ENCODE assay signal across 1 cellular context in genomic region chr1:53615101-53615500, GRCh38.
TF ChIP-seq lines count a peak whose summit lies in the region.

No MANE protein-coding gene starts in this region.

TF ChIP-seq in HepG2, 621 proteins besides CTCF, POLR2A, EP300 and RAD21 (continued from another document):
- TF ChIP-seq ZNF687 (CRISPR knock-in tag; IDR thresholded peaks at IDR 0.05) (no peak), ZNF646 (CRISPR knock-in tag; IDR thresholded peaks at IDR 0.05) (no peak), ZNF263 (CRISPR knock-in tag; IDR thresholded peaks at IDR 0.05) (no peak), AKNA (CRISPR knock-in tag; IDR thresholded peaks at IDR 0.05; ENCODE audit: borderline replicate concordance) (no peak), ZBTB46 (CRISPR knock-in tag; IDR thresholded peaks at IDR 0.05; ENCODE audit: borderline replicate concordance) (no peak), ZNF589 (CRISPR knock-in tag; conservative IDR thresholded peaks at IDR 0.05) (no peak), PHB2 (IDR thresholded peaks at IDR 0.05; ENCODE audit: partially characterized antibody) (no peak), AGO2 (optimal IDR thresholded peaks at IDR 0.05; ENCODE audit: low read depth, low read length) (no peak), RARA (CRISPR knock-in tag; IDR thresholded peaks at IDR 0.05) (no peak), ZNF17 (CRISPR knock-in tag; IDR thresholded peaks at IDR 0.05) (no peak), TEAD2 (CRISPR knock-in tag; IDR thresholded peaks at IDR 0.05) (no peak), ZNF512 (CRISPR knock-in tag; IDR thresholded peaks at IDR 0.05) (no peak), SNAPC4 (CRISPR knock-in tag; IDR thresholded peaks at IDR 0.05) (no peak)
